ENCODE assay signal across 8 cellular contexts in the genomic region with DNA sequence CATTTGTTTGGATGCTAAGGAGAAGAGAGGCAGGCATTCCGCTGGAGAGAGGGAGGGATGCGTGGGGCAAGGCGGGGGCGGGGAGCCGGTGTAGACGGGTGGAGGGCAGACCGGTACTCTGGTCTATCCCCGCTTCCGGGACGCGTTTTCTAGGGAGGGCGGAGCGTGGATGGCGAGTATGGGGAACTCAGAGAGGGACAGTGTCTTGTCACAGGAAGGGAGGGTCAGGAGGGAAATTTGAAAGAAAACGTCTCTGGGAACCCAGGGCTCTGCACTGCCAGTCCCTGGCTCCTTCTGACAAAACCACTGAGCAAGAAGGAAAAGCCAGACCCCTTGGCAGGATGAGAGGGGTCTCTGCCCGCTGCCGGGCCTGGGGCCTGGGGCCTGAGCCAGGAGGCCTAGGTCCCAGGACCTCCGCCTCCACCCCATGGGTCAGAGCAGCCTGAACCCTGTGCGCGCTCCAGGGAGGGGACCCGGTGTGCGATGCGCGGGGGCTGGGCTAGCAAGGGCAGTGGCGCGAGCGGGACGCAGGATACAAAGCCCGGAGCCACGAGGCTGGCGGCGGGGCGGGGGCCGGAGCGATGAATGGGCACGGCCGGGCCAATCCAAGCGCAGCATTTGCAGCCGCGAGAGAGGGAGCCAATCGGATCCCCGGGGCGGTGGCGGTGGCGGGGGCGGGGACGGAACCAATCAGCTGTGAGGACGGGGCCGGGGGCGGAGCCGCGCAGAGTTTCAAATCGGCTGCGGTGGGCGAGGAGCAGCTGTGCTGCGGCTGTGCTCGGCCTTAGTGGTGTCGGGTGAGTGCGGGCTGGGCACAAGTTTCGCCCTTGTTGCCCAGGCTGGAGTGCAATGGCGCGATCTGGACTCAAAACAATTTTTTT. TPM values are rescaled to one million over a fixed set of nuclear protein-coding genes. Genes with fewer than 3 reads are reported as not detected.
A peak's percentile ranks its signal among the peaks of the same experiment; 100 is the strongest.
DNase-seq lines count a peak whose midpoint lies in the region; ATAC-seq and TF ChIP-seq lines count a peak whose summit lies in the region.

A gene with protein sequence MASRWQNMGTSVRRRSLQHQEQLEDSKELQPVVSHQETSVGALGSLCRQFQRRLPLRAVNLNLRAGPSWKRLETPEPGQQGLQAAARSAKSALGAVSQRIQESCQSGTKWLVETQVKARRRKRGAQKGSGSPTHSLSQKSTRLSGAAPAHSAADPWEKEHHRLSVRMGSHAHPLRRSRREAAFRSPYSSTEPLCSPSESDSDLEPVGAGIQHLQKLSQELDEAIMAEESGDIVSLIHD (plus strand): TSS at position 764 of the 881 bp plus-strand sequence. CDS start 656 bp downstream, outside the sequence.

- CTCF ChIA-PET in GM10248 (lab: Yijun Ruan, JAX) = interaction anchor here (1.8 to 7.6 kb wide), 2 partner anchors 9 to 22 kb away, joined by 6 to 51 read pairs; a partner anchor contains a TSS

- peaks cover 11% of the 10 kb centered on the region for H3K4me1 Mint-ChIP-seq in T-helper 1 cell treated with Interleukin-12 subunit alpha and Interleukin-12 subunit beta and Interleukin-4 antibody, amounts not matched to agents 30 μg/mL and 1 μg/mL, for 36 hours (ENCODE audit: low read depth)

- H3K27ac ChIP-seq in left ventricle myocardium inferior (replicated peaks) (peak within 1 kb of the TSS; percentile 41), prostate gland (peak within 1 kb of the TSS in 1 of 2 donors; percentile 45), urinary bladder (ENCODE audit: low read depth) (no peak within 1 kb of the TSS)

- H3K4me3 Mint-ChIP-seq in T-helper 1 cell treated with Interleukin-12 subunit alpha and Interleukin-12 subunit beta and Interleukin-4 antibody, amounts not matched to agents 30 μg/mL and 1 μg/mL, for 36 hours = peak within 1 kb of the TSS; percentile 97

- peak within 1 kb of the TSS; percentile 94 for H3K27ac Mint-ChIP-seq in T-helper 1 cell treated with Interleukin-12 subunit alpha and Interleukin-12 subunit beta and Interleukin-4 antibody, amounts not matched to agents 30 μg/mL and 1 μg/mL, for 36 hours

- peaks cover 2% of the 10 kb centered on the region for H3K36me3 Mint-ChIP-seq in T-helper 1 cell treated with Interleukin-12 subunit alpha and Interleukin-12 subunit beta and Interleukin-4 antibody, amounts not matched to agents 30 μg/mL and 1 μg/mL, for 36 hours (ENCODE audit: low read depth)

- WGBS in prostate gland = under 1% methylated on average over 57 of the region's 62 CpGs
- WGBS in urinary bladder = under 1% methylated on average over 62 of the region's 62 CpGs

- peak; percentile 82 for ATAC-seq in HG02610 (IDR thresholded peaks at IDR 0.05; ENCODE audit: unreplicated experiment)

- TF ChIP-seq POLR2A in prostate gland (IDR thresholded peaks at IDR 0.05) = no peak

- TF ChIP-seq CTCF in GM10248 (IDR thresholded peaks at IDR 0.05; ENCODE audit: control extremely low read depth, extremely low read depth, low read depth, missing control alignments) = no peak
- TF ChIP-seq CTCF in left ventricle myocardium inferior (IDR thresholded peaks at IDR 0.05; ENCODE audit: borderline replicate concordance) = no peak
- no peak for TF ChIP-seq CTCF in prostate gland (IDR thresholded peaks at IDR 0.05)

- intact Hi-C loops in left ventricle myocardium inferior (cut with micrococcal nuclease) = no loop called here
- intact Hi-C loops in prostate gland (cut with DNase I) = no loop called here

- peak; percentile 97 for DNase-seq in GM10248 (ENCODE audit: extremely low spot score)
- peak; percentile 72 for DNase-seq in NCI-H128 (lab: John Stamatoyannopoulos, UW; ENCODE audit: unreplicated experiment)
- DNase-seq in amniotic stem cell (lab: John Stamatoyannopoulos, UW) = peak; percentile 90
- DNase-seq in left ventricle myocardium inferior = peak; percentile 96
- peak; percentile 92 for DNase-seq in prostate gland (ENCODE audit: low spot score)

- POLR2A ChIA-PET in GM10248 (lab: Yijun Ruan, JAX) = no interaction called here

- H3K9me3 Mint-ChIP-seq in T-helper 1 cell treated with Interleukin-12 subunit alpha and Interleukin-12 subunit beta and Interleukin-4 antibody, amounts not matched to agents 30 μg/mL and 1 μg/mL, for 36 hours = no peaks in the 10 kb centered on the region

- H3K4me3 ChIP-seq in left ventricle myocardium inferior (peak within 1 kb of the TSS; percentile 72), prostate gland (peak within 1 kb of the TSS; percentile 43 to 46), urinary bladder (ENCODE audit: low read depth, low read length) (peak within 1 kb of the TSS; percentile 36)

- H3K36me3 ChIP-seq in left ventricle myocardium inferior = no peaks in the 10 kb centered on the region
- H3K36me3 ChIP-seq in prostate gland = no peaks in the 10 kb centered on the region
- no peaks in the 10 kb centered on the region for H3K36me3 ChIP-seq in urinary bladder (ENCODE audit: insufficient read depth)

- peaks cover 30% of the 10 kb centered on the region for H3K27me3 Mint-ChIP-seq in T-helper 1 cell treated with Interleukin-12 subunit alpha and Interleukin-12 subunit beta and Interleukin-4 antibody, amounts not matched to agents 30 μg/mL and 1 μg/mL, for 36 hours (ENCODE audit: low read depth)

- H3K9me3 ChIP-seq in left ventricle myocardium inferior (replicated peaks) (no peaks in the 10 kb centered on the region), prostate gland (no peaks in the 10 kb centered on the region)

- H3K27me3 ChIP-seq in left ventricle myocardium inferior (ENCODE audit: low read depth) (peaks cover 37% of the 10 kb centered on the region), prostate gland (replicated peaks; ENCODE audit: insufficient read depth) (no peaks in the 10 kb centered on the region)

- H3K4me1 ChIP-seq in left ventricle myocardium inferior (peaks cover 16% of the 10 kb centered on the region), prostate gland (replicated peaks) (no peaks in the 10 kb centered on the region), urinary bladder (ENCODE audit: insufficient read depth) (no peaks in the 10 kb centered on the region)

RNA-seq across cellular contexts. Expression of the gene that starts here (rescaled TPM):
- total RNA-seq in left ventricle myocardium inferior = 0.19 TPM
- total RNA-seq in prostate gland = 1 to 10 TPM in 1 of 2 donors, under 1 TPM in 1; 0.45 to 4.9 TPM
- 14.2 TPM for total RNA-seq in urinary bladder
- polyA plus RNA-seq in urinary bladder = 0.41 TPM

Comparison
In these comparisons a context has a peak if more than half of its experiments do, and no peak if none do; other contexts are left out.
1. Peak in DNase-seq, H3K4me3 ChIP-seq and H3K27ac ChIP-seq in left ventricle myocardium inferior; RNA of the gene not detected or under 1 TPM.